ENCODE assay signal across 24 cellular contexts in the genomic region with DNA sequence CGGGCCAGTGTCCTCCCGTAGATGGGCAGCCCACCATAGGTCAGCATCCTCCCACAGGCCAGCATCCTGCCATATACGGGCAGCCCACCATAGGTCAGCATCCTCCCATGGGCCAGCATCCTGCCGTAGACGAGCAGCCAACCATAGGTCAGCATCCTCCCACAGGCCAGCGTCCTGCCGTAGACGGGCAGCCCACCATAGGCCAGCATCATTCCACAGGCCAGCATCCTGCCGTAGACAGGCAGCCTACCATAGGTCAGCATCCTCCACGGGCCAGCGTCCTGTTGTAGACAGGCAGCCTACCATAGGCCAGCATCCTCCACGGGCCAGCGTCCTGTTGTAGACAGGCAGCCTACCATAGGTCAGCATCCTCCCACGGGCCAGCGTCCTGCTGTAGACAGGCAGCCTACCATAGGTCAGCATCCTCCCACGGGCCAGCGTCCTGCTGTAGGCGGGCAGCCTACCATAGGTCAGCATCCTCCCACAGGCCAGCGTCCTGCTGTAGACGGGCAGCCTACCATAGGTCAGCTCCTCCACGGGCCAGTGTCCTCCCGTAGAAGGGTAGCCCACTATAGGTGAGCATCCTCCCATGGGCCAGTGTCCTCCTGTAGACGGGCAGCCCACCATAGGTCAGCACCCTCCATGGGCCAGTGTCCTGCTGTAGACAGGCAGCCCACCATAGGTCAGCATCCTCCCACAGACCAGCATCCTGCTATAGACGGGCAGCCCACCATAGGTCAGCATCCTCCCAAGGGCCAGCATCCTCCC.
"Had no signal": no experiment of that assay in that cellular context is flagged by ENCODE, and none has a peak within 500 bp of the region (broad histone marks: within the 10 kb centered on the region; RNA-seq: fewer than 3 reads in every experiment).

No MANE protein-coding gene starts in this region.

- H3K9me3 Mint-ChIP-seq: activated CD8-positive, alpha-beta T cell treated with anti-CD3 and anti-CD28 coated beads for 36 hours; activated T-cell treated with anti-CD3 and anti-CD28 coated beads, Interleukin-2, amount 50 U/mL, for 4 hours; activated T-helper 17 cell treated with anti-CD3 and anti-CD28 coated beads, Interleukin-2, amount 50 U/mL, for 72 hours; central memory CD8-positive, alpha-beta T cell; WTC11 had no signal

- H3K4me1 Mint-ChIP-seq: activated T-helper 17 cell treated with anti-CD3 and anti-CD28 coated beads, Interleukin-2, amount 50 U/mL, for 72 hours; central memory CD8-positive, alpha-beta T cell; WTC11 had no signal

- H3K36me3 Mint-ChIP-seq: activated naive CD8-positive, alpha-beta T cell; WTC11 had no signal

- H3K27ac ChIP-seq: brain microvascular endothelial cell, epithelial cell of prostate, VCaP had no signal

- H3K36me3 ChIP-seq: brain microvascular endothelial cell had no signal

- H3K4me3 Mint-ChIP-seq: activated CD8-positive, alpha-beta T cell treated with anti-CD3 and anti-CD28 coated beads for 36 hours; activated naive CD8-positive, alpha-beta T cell; activated T-cell treated with anti-CD3 and anti-CD28 coated beads, Interleukin-2, amount 50 U/mL, for 4 hours; activated T-helper 17 cell treated with anti-CD3 and anti-CD28 coated beads, Interleukin-2, amount 50 U/mL, for 72 hours; central memory CD8-positive, alpha-beta T cell; WTC11 had no signal

- H3K27ac Mint-ChIP-seq: activated CD8-positive, alpha-beta T cell treated with anti-CD3 and anti-CD28 coated beads for 36 hours; activated naive CD8-positive, alpha-beta T cell; activated T-helper 17 cell treated with anti-CD3 and anti-CD28 coated beads, Interleukin-2, amount 50 U/mL, for 72 hours; WTC11 had no signal

- DNase-seq: activated CD4-positive, alpha-beta T cell treated with anti-CD3 and anti-CD28 coated beads for 48 hours; activated CD4-positive, alpha-beta T cell treated with anti-CD3 and anti-CD28 coated beads, Interleukin-2, amount 50 U/mL, for 1 hour; activated CD4-positive, alpha-beta T cell treated with anti-CD3 and anti-CD28 coated beads, Interleukin-2, amount 50 U/mL, for 48 hours; activated CD8-positive, alpha-beta memory T cell treated with anti-CD3 and anti-CD28 coated beads for 24 hours; activated CD8-positive, alpha-beta T cell treated with anti-CD3 and anti-CD28 coated beads for 36 hours; activated effector memory CD4-positive, alpha-beta T cell treated with Interleukin-2 at 50 U/mL for 16 hours; activated gamma-delta T cell treated with Interleukin-2 at 50 U/mL for 16 hours; activated naive CD4-positive, alpha-beta T cell treated with anti-CD3 and anti-CD28 coated beads, Interleukin-2, amount 50 U/mL, for 16 hours; activated naive CD4-positive, alpha-beta T cell treated with Interleukin-2 at 50 U/mL for 16 hours; activated T-cell treated with anti-CD3 and anti-CD28 coated beads, Interleukin-2, amount 50 U/mL, for 4 hours; amniotic stem cell; anterior cingulate cortex; brain microvascular endothelial cell; cortex of kidney; dermis blood vessel endothelial cell; effector CD8-positive, alpha-beta T cell; T-helper 2 cell had no signal

- ATAC-seq: activated CD4-positive, CD25-positive, alpha-beta regulatory T cell treated with anti-CD3 and anti-CD28 coated beads, Interleukin-2, amount 50 U/mL, for 24 hours; activated CD8-positive, alpha-beta T cell treated with anti-CD3 and anti-CD28 coated beads for 36 hours; activated T-cell treated with anti-CD3 and anti-CD28 coated beads, Interleukin-2, amount 50 U/mL, for 4 hours; activated T-helper 17 cell treated with anti-CD3 and anti-CD28 coated beads, Interleukin-2, amount 50 U/mL, for 72 hours; WTC11 had no signal

- H3K27me3 Mint-ChIP-seq: activated CD8-positive, alpha-beta T cell treated with anti-CD3 and anti-CD28 coated beads for 36 hours; activated naive CD8-positive, alpha-beta T cell; activated T-helper 17 cell treated with anti-CD3 and anti-CD28 coated beads, Interleukin-2, amount 50 U/mL, for 72 hours had no signal

- H3K27me3 ChIP-seq: brain microvascular endothelial cell had no signal
